Comparison of ENCODE assay signal across 16 cellular contexts in genomic region chr5:20229286-20230005, GRCh38.
"Had no signal": no experiment of that assay in that cellular context is flagged by ENCODE, and none has a peak within 500 bp of the region (broad histone marks: within the 10 kb centered on the region; RNA-seq: fewer than 3 reads in every experiment).

No MANE protein-coding gene starts in this region.

- H3K27ac ChIP-seq: cardiac muscle cell, spleen, transverse colon had no signal

- H3K36me3 ChIP-seq: cardiac muscle cell, spleen, transverse colon had no signal

- H3K4me3 ChIP-seq: cardiac muscle cell, spleen, transverse colon had no signal

- H3K27me3 ChIP-seq: cardiac muscle cell, spleen, transverse colon had no signal

- ATAC-seq: left lobe of liver; naive thymus-derived CD4-positive, alpha-beta T cell; stimulated activated memory B cell treated with anti-CD40 and anti-IgM and Interleukin-4, amounts not matched to agents 10 μg/mL and 1 μg/mL and 100 μg/mL, for 72 hours had no signal

- H3K4me1 ChIP-seq: spleen, transverse colon had no signal

- DNase-seq: activated CD4-positive, alpha-beta memory T cell treated with anti-CD3 and anti-CD28 coated beads, Interleukin-2, amount 10 ng/mL, durations not matched to agents 7 days and 5 days; activated CD4-positive, alpha-beta T cell treated with anti-CD3 and anti-CD28 coated beads for 1 hour; activated CD8-positive, alpha-beta memory T cell treated with anti-CD3 and anti-CD28 coated beads, Interleukin-2, amount 50 U/mL, for 48 hours; activated naive CD8-positive, alpha-beta T cell treated with anti-CD3 and anti-CD28 coated beads, Interleukin-2, amount 10 ng/mL, durations not matched to agents 7 days and 5 days; aorta; cortex of kidney; hypothalamus; mammary epithelial cell; naive thymus-derived CD4-positive, alpha-beta T cell; spleen; stimulated activated CD4-positive, alpha-beta T cell treated with anti-CD3 and anti-CD28 coated beads, Interleukin-1b, Interleukin-23, amount 100 ng/mL, for 48 hours; SW 1271; transverse colon had no signal

- H3K9me3 ChIP-seq: transverse colon had no signal
